Comparison of ENCODE assay signal across 8 cellular contexts in genomic region chr14:88005978-88006851, GRCh38. TPM values are rescaled to one million over a fixed set of nuclear protein-coding genes. Genes with fewer than 3 reads are reported as not detected.
DNase-seq lines count a peak whose midpoint lies in the region; ATAC-seq and TF ChIP-seq lines count a peak whose summit lies in the region.

No MANE protein-coding gene starts in this region.

- H3K27me3 Mint-ChIP-seq in activated naive CD4-positive, alpha-beta T cell treated with anti-CD3 and anti-CD28 coated beads, Interleukin-2, amount 50 U/mL, for 24 hours, result no peaks in the 10 kb centered on the region

- peak overlapping the region; percentile 95 for H3K27ac Mint-ChIP-seq in activated naive CD4-positive, alpha-beta T cell treated with anti-CD3 and anti-CD28 coated beads, Interleukin-2, amount 50 U/mL, for 24 hours

- H3K79me2 ChIP-seq in hepatocyte, result no peaks in the 10 kb centered on the region

- H2AFZ ChIP-seq in hepatocyte, result no peak overlapping the region

- peaks cover 13% of the 10 kb centered on the region for H3K36me3 Mint-ChIP-seq in activated naive CD4-positive, alpha-beta T cell treated with anti-CD3 and anti-CD28 coated beads, Interleukin-2, amount 50 U/mL, for 24 hours

- H3K9me2 ChIP-seq in hepatocyte (replicated peaks; ENCODE audit: insufficient read depth), result no peaks in the 10 kb centered on the region

- peak; percentile 82 for ATAC-seq in GM18508 (IDR thresholded peaks at IDR 0.05; ENCODE audit: insufficient read depth, unreplicated experiment)
- peak; percentile 94 for ATAC-seq in HG02870 (IDR thresholded peaks at IDR 0.05; ENCODE audit: unreplicated experiment)

- no peaks in the 10 kb centered on the region for H3K27me3 ChIP-seq in hepatocyte

- H3K4me3 Mint-ChIP-seq in activated naive CD4-positive, alpha-beta T cell treated with anti-CD3 and anti-CD28 coated beads, Interleukin-2, amount 50 U/mL, for 24 hours, result peak overlapping the region; percentile 88

- H3K9me3 ChIP-seq in hepatocyte (ENCODE audit: low read depth), result no peaks in the 10 kb centered on the region

- DNase-seq in SIG-M5 (lab: John Stamatoyannopoulos, UW) (peak; percentile 83), H4 (ENCODE audit: low spot score) (no peak), mesenteric fat pad (ENCODE audit: low spot score) (no peak), hepatocyte (ENCODE audit: low spot score) (no peak)
- peak; percentile 42 to 62 (median 57) for DNase-seq in stimulated activated CD4-positive, alpha-beta T cell treated with anti-CD3 and anti-CD28 coated beads, Interleukin-12 subunit alpha, Interleukin-12 subunit beta, amount 100 ng/mL, for 48 hours (ENCODE audit: low read depth in 2 of 3, low spot score in 1 of 3)

- peaks cover 75% of the 10 kb centered on the region for H3K4me1 Mint-ChIP-seq in activated naive CD4-positive, alpha-beta T cell treated with anti-CD3 and anti-CD28 coated beads, Interleukin-2, amount 50 U/mL, for 24 hours

- no peaks in the 10 kb centered on the region for H4K20me1 ChIP-seq in hepatocyte (ENCODE audit: insufficient read depth, poor library complexity, severe bottlenecking)

- TF ChIP-seq CTCF in hepatocyte (IDR thresholded peaks at IDR 0.05; ENCODE audit: poor library complexity), result no peak

- no peak overlapping the region for H3K4me3 ChIP-seq in hepatocyte

- WGBS in hepatocyte (ENCODE audit: low lambda C conversion rate, missing lambda C conversion rate), result 88% methylated on average over 13 of the region's 13 CpGs

- no peak overlapping the region for H3K4me2 ChIP-seq in hepatocyte

- no peaks in the 10 kb centered on the region for H3K9me3 Mint-ChIP-seq in activated naive CD4-positive, alpha-beta T cell treated with anti-CD3 and anti-CD28 coated beads, Interleukin-2, amount 50 U/mL, for 24 hours

- no peak overlapping the region for H3K27ac ChIP-seq in hepatocyte

- no peaks in the 10 kb centered on the region for H3K4me1 ChIP-seq in hepatocyte (ENCODE audit: insufficient read depth)

- H3K36me3 ChIP-seq in hepatocyte (replicated peaks; ENCODE audit: insufficient read depth, low read depth), result no peaks in the 10 kb centered on the region

RNA-seq across cellular contexts. Expression of gene GPR65, which starts 1.3 kb away (rescaled TPM):
- not detected in 2 replicates for total RNA-seq in H4 (2014; rRNA removed; shearing (Covaris generic))
- total RNA-seq in mesenteric fat pad (3.4 TPM), hepatocyte (0.04 and 0.10 TPM in 2 replicates)
- polyA plus RNA-seq in hepatocyte, result 0.13 and 0.22 TPM in 2 replicates

RNA-seq across cellular contexts. Expression of gene GALC, which starts 13.2 kb away (rescaled TPM):
- not detected in 2 replicates for total RNA-seq in H4 (2014; rRNA removed; shearing (Covaris generic))
- total RNA-seq in mesenteric fat pad, result 26.8 TPM
- 47.5 TPM in 2 replicates for total RNA-seq in hepatocyte
- polyA plus RNA-seq in hepatocyte, result 20.7 and 23.0 TPM in 2 replicates

Comparison
In these comparisons a context has a peak if more than half of its experiments do, and no peak if none do; other contexts are left out.
1. DNase-seq: peak in SIG-M5 (single experiment) and stimulated activated CD4-positive, alpha-beta T cell treated with anti-CD3 and anti-CD28 coated beads, Interleukin-12 subunit alpha, Interleukin-12 subunit beta, amount 100 ng/mL, for 48 hours (3 of 3); none in H4 (single experiment), mesenteric fat pad (single experiment) and hepatocyte (single experiment).
2. RNA of gene GALC, which starts 13.2 kb away (total RNA-seq): 47.5 TPM in hepatocyte and 26.8 TPM in mesenteric fat pad (single experiment); not detected in H4; every median in the first group is over 10 times any median in the second.